In the genomic region with DNA sequence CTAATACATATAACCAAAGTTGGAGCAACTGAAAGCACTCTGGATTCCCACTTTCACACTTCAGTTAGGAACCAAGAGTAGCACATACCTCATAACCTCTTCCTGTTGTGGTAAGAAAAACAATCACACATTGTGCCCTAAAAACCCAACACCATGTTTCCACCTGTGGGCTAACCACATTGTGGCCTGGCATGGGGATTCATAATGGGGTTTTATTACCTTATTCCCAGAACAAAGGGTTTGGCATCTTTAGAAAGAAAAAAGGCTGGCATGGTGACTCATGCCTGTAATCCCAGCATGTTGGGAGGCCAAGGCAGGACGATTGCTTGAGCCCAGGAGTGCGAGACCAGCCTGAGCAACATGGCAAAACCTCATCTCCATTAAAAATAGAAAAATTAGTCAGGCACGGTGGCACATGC, we compare ENCODE assay signal across 10 cellular contexts.
DNase-seq lines count a peak whose midpoint lies in the region; ATAC-seq and TF ChIP-seq lines count a peak whose summit lies in the region.
"Had no signal": no experiment of that assay in that cellular context is flagged by ENCODE, and none has a peak within 500 bp of the region (broad histone marks: within the 10 kb centered on the region; RNA-seq: fewer than 3 reads in every experiment).

No MANE protein-coding gene starts in this region.

- peaks cover 0 to 4% (median 0%) of the 10 kb centered on the region in 8 donors for H3K9me3 Mint-ChIP-seq in CD4-positive, alpha-beta memory T cell
- H3K9me3 Mint-ChIP-seq in endodermal cell = no peaks in the 10 kb centered on the region

- peaks cover 2 to 27% (median 11%) of the 10 kb centered on the region in 4 donors for H3K4me1 Mint-ChIP-seq in CD4-positive, alpha-beta memory T cell
- H3K4me1 Mint-ChIP-seq in T-helper 17 cell (peaks cover 14% of the 10 kb centered on the region), endodermal cell (peaks cover 2% of the 10 kb centered on the region)
- H3K4me1 Mint-ChIP-seq: CD14-positive monocyte had no signal

- H3K27me3 Mint-ChIP-seq in CD4-positive, alpha-beta memory T cell = peaks cover 27 to 40% of the 10 kb centered on the region in 2 donors
- peaks cover 65% of the 10 kb centered on the region for H3K27me3 Mint-ChIP-seq in T-helper 17 cell
- H3K27me3 Mint-ChIP-seq in endodermal cell (ENCODE audit: insufficient read depth) = peaks cover 2% of the 10 kb centered on the region

- peak overlapping the region in 4 of 8 donors; percentile 8 to 64 (median 18) for H3K4me3 Mint-ChIP-seq in CD4-positive, alpha-beta memory T cell
- H3K4me3 Mint-ChIP-seq in T-helper 17 cell (peak overlapping the region; percentile 74), endodermal cell (no peak overlapping the region)
- H3K4me3 Mint-ChIP-seq: CD14-positive monocyte had no signal

- POLR2A ChIA-PET in CD4-positive, alpha-beta memory T cell (lab: Charles Lee; ENCODE audit: partially characterized antibody) = no interaction called here

- H3K4me1 ChIP-seq in CD4-positive, alpha-beta memory T cell (ENCODE audit: insufficient read depth, low read length) = peaks cover 14% of the 10 kb centered on the region
- no peaks in the 10 kb centered on the region for H3K4me1 ChIP-seq in endodermal cell (ENCODE audit: control insufficient read depth, insufficient read depth, low read length)
- H3K4me1 ChIP-seq in BE2C = no peaks in the 10 kb centered on the region

- no peaks in the 10 kb centered on the region for H3K36me3 ChIP-seq in CD4-positive, alpha-beta memory T cell (ENCODE audit: insufficient read depth, low read length)
- H3K36me3 ChIP-seq in endodermal cell (ENCODE audit: control insufficient read depth, insufficient read depth, low read length) (no peaks in the 10 kb centered on the region), BE2C (no peaks in the 10 kb centered on the region)

- H3K27ac Mint-ChIP-seq in CD4-positive, alpha-beta memory T cell = peak overlapping the region in 2 of 7 donors; percentile 60 to 82
- H3K27ac Mint-ChIP-seq in T-helper 17 cell (no peak overlapping the region), endodermal cell (no peak overlapping the region)
- H3K27ac Mint-ChIP-seq: CD14-positive monocyte had no signal

- DNase-seq in CD4-positive, alpha-beta memory T cell = peak; percentile 27 to 61 (median 41)
- DNase-seq in T-helper 17 cell (no peak), endodermal cell (peak; percentile 22), DMS 273 treated with DMSO at 0.1 percent for 48 hours (lab: John Stamatoyannopoulos, UW) (no peak), BE2C (no peak), NCI-H1105 (lab: John Stamatoyannopoulos, UW) (no peak), NCI-H2171 (lab: John Stamatoyannopoulos, UW) (no peak)
- DNase-seq: NCI-H1694 treated with DMSO at 0.1 percent for 48 hours had no signal

- no peak overlapping the region for H3K27ac ChIP-seq in CD4-positive, alpha-beta memory T cell (ENCODE audit: low read depth, low read length)
- H3K27ac ChIP-seq in endodermal cell (ENCODE audit: low read depth, low read length) = no peak overlapping the region

- intact Hi-C loops in CD4-positive, alpha-beta memory T cell (cut with micrococcal nuclease) = no loop called here

- CTCF ChIA-PET in CD4-positive, alpha-beta memory T cell (lab: Charles Lee; ENCODE audit: partially characterized antibody) = interaction anchor here (1.6 kb wide), 1 partner anchor 10 kb away, joined by 4 read pairs; no protein-coding TSS in a partner anchor

- H3K4me3 ChIP-seq in CD4-positive, alpha-beta memory T cell (ENCODE audit: low read length in 2 of 2) = no peak overlapping the region
- no peak overlapping the region for H3K4me3 ChIP-seq in endodermal cell (ENCODE audit: low read length)
- H3K4me3 ChIP-seq in BE2C (ENCODE audit: low read depth, low read length) = no peak overlapping the region

- H3K9ac ChIP-seq in endodermal cell (ENCODE audit: extremely low read depth, low read length, poor library complexity, severe bottlenecking) = no peak overlapping the region

- 90 to 95% methylated on average over 3 of the region's 3 CpGs for WGBS in endodermal cell (ENCODE audit: insufficient coverage in 1 of 2, insufficient read length in 1 of 2), 2 experiments

- TF ChIP-seq CTCF in endodermal cell (conservative IDR thresholded peaks at IDR 0.05) = no peak
- no peak for TF ChIP-seq CTCF in BE2C (IDR thresholded peaks at IDR 0.05; ENCODE audit: low read depth, low read length)

- H3K36me3 Mint-ChIP-seq in CD4-positive, alpha-beta memory T cell = no peaks in the 10 kb centered on the region
- H3K36me3 Mint-ChIP-seq in T-helper 17 cell (ENCODE audit: low read depth) (peaks cover 2% of the 10 kb centered on the region), endodermal cell (ENCODE audit: low read depth) (no peaks in the 10 kb centered on the region)
- H3K36me3 Mint-ChIP-seq: CD14-positive monocyte had no signal

- ATAC-seq in GM21529 (IDR thresholded peaks at IDR 0.05; ENCODE audit: unreplicated experiment) (peak; percentile 59), T-helper 17 cell (peak; percentile 57)

- H3K27me3 ChIP-seq in CD4-positive, alpha-beta memory T cell (ENCODE audit: insufficient read depth, low read length) = peaks cover 5% of the 10 kb centered on the region
- H3K27me3 ChIP-seq in endodermal cell (ENCODE audit: control insufficient read depth, insufficient read depth, low read length, poor library complexity, severe bottlenecking) = no peaks in the 10 kb centered on the region
- peaks cover 5% of the 10 kb centered on the region for H3K27me3 ChIP-seq in BE2C

- no peaks in the 10 kb centered on the region for H3K9me3 ChIP-seq in CD4-positive, alpha-beta memory T cell (ENCODE audit: control insufficient read depth in 1 of 2, low read length in 2 of 2)
- no peaks in the 10 kb centered on the region for H3K9me3 ChIP-seq in T-helper 17 cell (ENCODE audit: control insufficient read depth, low read length, poor library complexity, severe bottlenecking)
- peaks cover 8% of the 10 kb centered on the region for H3K9me3 ChIP-seq in endodermal cell (ENCODE audit: control insufficient read depth, low read length)
- H3K9me3 ChIP-seq in BE2C = no peaks in the 10 kb centered on the region

Comparison
In these comparisons a context has a peak if more than half of its experiments do, and no peak if none do; other contexts are left out.
1. DNase-seq: peak in CD4-positive, alpha-beta memory T cell (5 of 5) and endodermal cell (single experiment); none in T-helper 17 cell (0 of 3), DMS 273 treated with DMSO at 0.1 percent for 48 hours (single experiment), BE2C (single experiment), NCI-H1105 (single experiment) and NCI-H2171 (single experiment).